In the genomic region with DNA sequence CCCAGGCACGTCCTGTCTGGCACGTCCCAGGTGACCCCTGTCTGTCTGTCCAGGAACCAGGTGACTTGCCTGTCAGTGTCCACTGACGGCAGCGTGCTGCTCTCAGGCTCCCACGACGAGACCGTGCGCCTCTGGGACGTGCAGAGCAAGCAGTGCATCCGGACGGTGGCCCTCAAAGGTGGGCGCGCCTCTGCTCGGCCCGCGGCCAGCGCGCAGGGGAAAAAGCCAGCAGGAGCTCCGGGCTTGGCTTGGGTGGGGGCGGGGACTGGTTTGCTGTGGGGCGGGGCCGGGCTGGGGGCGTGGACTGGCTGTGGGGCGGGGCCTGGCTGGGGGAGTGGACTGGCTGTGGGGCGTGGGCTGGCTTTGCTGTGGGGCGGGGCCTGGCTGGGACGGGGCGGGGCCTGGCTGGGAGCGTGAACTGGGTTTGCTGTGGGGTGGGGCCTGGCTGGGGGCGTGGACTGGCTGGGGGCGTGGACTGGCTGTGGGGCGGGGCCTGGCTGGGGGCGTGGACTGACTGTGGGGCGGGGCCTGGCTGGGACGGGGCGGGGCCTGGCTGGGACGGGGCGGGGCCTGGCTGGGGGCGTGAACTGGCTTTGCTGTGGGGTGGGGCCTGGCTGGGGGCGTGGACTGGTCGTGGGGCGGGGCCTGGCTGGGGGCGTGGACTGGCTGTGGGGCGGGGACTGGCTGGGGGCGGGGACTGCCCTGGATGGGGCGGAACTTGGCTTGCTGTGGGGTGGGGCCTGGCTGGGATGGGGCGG, we compare ENCODE assay signal across 10 cellular contexts. TPM values are rescaled to one million over a fixed set of nuclear protein-coding genes. Genes with fewer than 3 reads are reported as not detected.
A peak's percentile ranks its signal among the peaks of the same experiment; 100 is the strongest.
DNase-seq lines count a peak whose midpoint lies in the region; ATAC-seq and TF ChIP-seq lines count a peak whose summit lies in the region.
"Had no signal": no experiment of that assay in that cellular context is flagged by ENCODE, and none has a peak within 500 bp of the region (broad histone marks: within the 10 kb centered on the region; RNA-seq: fewer than 3 reads in every experiment).

No MANE protein-coding gene starts in this region.

- H3K4me1 ChIP-seq in body of pancreas = peaks cover 16% of the 10 kb centered on the region

- peaks cover 0 to 7% of the 10 kb centered on the region in 2 donors for H3K27me3 ChIP-seq in body of pancreas

- no peaks in the 10 kb centered on the region for H3K36me3 ChIP-seq in body of pancreas (replicated peaks in 1 of 2; ENCODE audit: insufficient read depth in 1 of 2, low read depth in 2 of 2)

- peak; percentile 41 for ATAC-seq in left cardiac atrium
- ATAC-seq in Right ventricle myocardium inferior = no peak
- ATAC-seq in stimulated activated naive CD8-positive, alpha-beta T cell treated with anti-CD3 and anti-CD28 coated beads, Interleukin-15, amount 100 ng/mL, for 72 hours = peak; percentile 41
- ATAC-seq in body of pancreas = no peak
- ATAC-seq in GM18511 (IDR thresholded peaks at IDR 0.05; ENCODE audit: unreplicated experiment) = no peak

- WGBS in body of pancreas, 2 donors = 78% methylated on average over 32 of the region's 47 CpGs; no CpG with 5 or more reads in 1 of the 2 donors

- no peak overlapping the region for H3K4me3 Mint-ChIP-seq in stimulated activated naive CD8-positive, alpha-beta T cell treated with anti-CD3 and anti-CD28 coated beads, Interleukin-15, amount 100 ng/mL, for 72 hours

- TF ChIP-seq CTCF in body of pancreas (IDR thresholded peaks at IDR 0.05) = no peak

- H3K9me3 Mint-ChIP-seq in stimulated activated naive CD8-positive, alpha-beta T cell treated with anti-CD3 and anti-CD28 coated beads, Interleukin-15, amount 100 ng/mL, for 72 hours = no peaks in the 10 kb centered on the region

- intact Hi-C loops in left cardiac atrium (cut with DNase I) = no loop called here
- intact Hi-C loops in Right ventricle myocardium inferior (cut with DNase I) = no loop called here
- intact Hi-C loops in body of pancreas (cut with DNase I) = no loop called here

- H3K27ac ChIP-seq in body of pancreas = no peak overlapping the region
- H3K27ac ChIP-seq: C4-2B had no signal

- H3K9me3 ChIP-seq in body of pancreas = no peaks in the 10 kb centered on the region

- H3K4me1 Mint-ChIP-seq in stimulated activated naive CD8-positive, alpha-beta T cell treated with anti-CD3 and anti-CD28 coated beads, Interleukin-15, amount 100 ng/mL, for 72 hours = peaks cover 30% of the 10 kb centered on the region

- no peak for TF ChIP-seq POLR2A in body of pancreas (IDR thresholded peaks at IDR 0.05)

- no peak overlapping the region for H3K4me3 ChIP-seq in body of pancreas

- DNase-seq in left cardiac atrium (no peak), Right ventricle myocardium inferior (ENCODE audit: missing footprints) (no peak), activated T-cell treated with anti-CD3 and anti-CD28 coated beads for 1 hour (ENCODE audit: low read depth) (peak; percentile 37), iPS-NIHi7 (ENCODE audit: extremely low spot score) (peak; percentile 67), NOMO-1 (lab: John Stamatoyannopoulos, UW; ENCODE audit: unreplicated experiment in 2 of 2) (no peak), body of pancreas (no peak)
- peak; percentile 53 to 62 for DNase-seq in stimulated activated naive CD8-positive, alpha-beta T cell treated with anti-CD3 and anti-CD28 coated beads, Interleukin-15, amount 100 ng/mL, for 72 hours

- no peak overlapping the region for H3K27ac Mint-ChIP-seq in stimulated activated naive CD8-positive, alpha-beta T cell treated with anti-CD3 and anti-CD28 coated beads, Interleukin-15, amount 100 ng/mL, for 72 hours

- peaks cover 2% of the 10 kb centered on the region for H3K27me3 Mint-ChIP-seq in stimulated activated naive CD8-positive, alpha-beta T cell treated with anti-CD3 and anti-CD28 coated beads, Interleukin-15, amount 100 ng/mL, for 72 hours

RNA-seq across cellular contexts. Expression of a gene that starts 7.2 kb away (rescaled TPM):
- total RNA-seq in left cardiac atrium (10 to 100 TPM; 16.2 to 17.2 TPM), Right ventricle myocardium inferior (20.7 TPM), body of pancreas (10 to 100 TPM; 15.3 to 53.1 TPM)

RNA-seq across cellular contexts. Expression of a gene that starts 8.9 kb away (rescaled TPM):
- total RNA-seq in left cardiac atrium (under 1 TPM in 1 of 2 donors, not detected in 1; 0.06 TPM), Right ventricle myocardium inferior (0.35 TPM), body of pancreas (under 1 TPM in 1 of 2 donors, not detected in 1; 0.26 TPM)

RNA-seq across cellular contexts. Expression of a gene that starts 29.6 kb away (rescaled TPM):
- 100 to 1,000 TPM; 110 to 144 TPM for total RNA-seq in left cardiac atrium
- 106 TPM for total RNA-seq in Right ventricle myocardium inferior
- 100 to 1,000 TPM; 142 to 306 TPM for total RNA-seq in body of pancreas

RNA-seq across cellular contexts. Expression of a gene that starts 30.0 kb away (rescaled TPM):
- total RNA-seq in left cardiac atrium (not detected), Right ventricle myocardium inferior (not detected), body of pancreas (not detected)
- total RNA-seq: RPMI7951 had no signal

RNA-seq across cellular contexts. Expression of a gene that starts 35.1 kb away (rescaled TPM):
- total RNA-seq in left cardiac atrium (10 to 100 TPM; 74.4 to 83.8 TPM), Right ventricle myocardium inferior (69.3 TPM), body of pancreas (10 to 100 TPM; 30.7 to 42.5 TPM)

Comparison
In these comparisons a context has a peak if more than half of its experiments do, and no peak if none do; other contexts are left out.
1. ATAC-seq: peak in left cardiac atrium (2 of 2) and stimulated activated naive CD8-positive, alpha-beta T cell treated with anti-CD3 and anti-CD28 coated beads, Interleukin-15, amount 100 ng/mL, for 72 hours (single experiment); none in Right ventricle myocardium inferior (single experiment), body of pancreas (single experiment) and GM18511 (single experiment).
2. DNase-seq: peak in activated T-cell treated with anti-CD3 and anti-CD28 coated beads for 1 hour (single experiment), iPS-NIHi7 (single experiment) and stimulated activated naive CD8-positive, alpha-beta T cell treated with anti-CD3 and anti-CD28 coated beads, Interleukin-15, amount 100 ng/mL, for 72 hours (2 of 2); none in left cardiac atrium (single experiment), Right ventricle myocardium inferior (single experiment), NOMO-1 (0 of 2) and body of pancreas (0 of 4).